Comparison of ENCODE assay signal across 8 cellular contexts in the genomic region with DNA sequence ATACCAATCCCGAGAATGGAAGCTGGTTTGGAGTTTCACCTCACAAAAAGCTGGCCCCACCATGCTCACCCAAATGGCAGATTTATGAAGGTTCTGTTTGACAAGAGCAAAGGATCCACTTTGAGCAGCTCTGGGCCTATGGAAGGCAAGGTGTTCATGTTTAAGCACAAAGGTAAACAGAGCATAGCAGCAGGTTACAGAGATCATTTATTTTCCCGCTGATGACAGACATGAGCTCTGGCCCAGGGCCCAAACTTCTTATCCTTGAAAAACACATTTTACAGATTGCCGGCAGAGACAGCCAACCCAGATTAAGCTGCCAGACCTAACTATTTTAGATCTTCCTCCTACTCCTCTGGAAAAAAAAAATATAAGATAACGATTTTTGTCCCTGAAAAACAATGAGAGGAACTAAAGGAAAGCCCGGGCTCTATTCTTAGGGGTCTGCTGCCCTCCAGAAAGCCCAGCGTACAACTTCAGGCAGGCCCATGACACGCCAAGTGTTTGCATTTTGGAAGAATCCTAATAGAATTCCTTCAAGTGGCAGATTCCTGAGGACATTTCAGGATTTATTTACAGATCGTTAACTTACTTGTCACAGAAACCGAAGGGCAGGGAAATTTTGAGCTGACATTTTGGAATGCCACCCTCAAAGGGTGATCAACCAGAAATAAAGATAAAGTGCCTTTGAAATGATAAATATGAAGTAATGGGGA. TPM values are rescaled to one million over a fixed set of nuclear protein-coding genes. Genes with fewer than 3 reads are reported as not detected.
DNase-seq lines count a peak whose midpoint lies in the region; ATAC-seq, FAIRE-seq and TF ChIP-seq lines count a peak whose summit lies in the region.

No MANE protein-coding gene starts in this region.

- ATAC-seq in Right ventricle myocardium superior (ENCODE audit: poor library complexity) = peak; percentile 17
- no peak for ATAC-seq in GM19463 (IDR thresholded peaks at IDR 0.05; ENCODE audit: unreplicated experiment)

- no peaks in the 10 kb centered on the region for H3K27me3 Mint-ChIP-seq in neural crest cell (ENCODE audit: low read depth)

- H3K36me3 Mint-ChIP-seq in neural crest cell (ENCODE audit: low read depth) = no peaks in the 10 kb centered on the region

- DNase-seq in Right ventricle myocardium superior (peak; percentile 50), cardiac septum (ENCODE audit: low spot score) (no peak), NCI-H446 treated with DMSO at 0.1 percent for 48 hours (lab: John Stamatoyannopoulos, UW) (peak; percentile 46), cerebellar cortex (ENCODE audit: low spot score) (peak; percentile 79), neural crest cell (ENCODE audit: low read depth, low spot score) (no peak), HTR-8/SVneo (ENCODE audit: insufficient read length, low spot score) (no peak)
- DNase-seq in activated CD8-positive, alpha-beta memory T cell treated with anti-CD3 and anti-CD28 coated beads, Interleukin-2, amount 50 U/mL, for 48 hours = no peak

- peak overlapping the region; percentile 23 for H3K27ac Mint-ChIP-seq in neural crest cell (ENCODE audit: unreplicated experiment)

- H3K4me3 Mint-ChIP-seq in neural crest cell = no peak overlapping the region

- intact Hi-C loops in Right ventricle myocardium superior (cut with DNase I) (no loop called here), cardiac septum (cut with DNase I) (no loop called here)

- H3K4me1 Mint-ChIP-seq in neural crest cell = peaks cover 5% of the 10 kb centered on the region

- TF ChIP-seq CTCF in neural crest cell (conservative IDR thresholded peaks at IDR 0.05) = no peak

- FAIRE-seq in HTR-8/SVneo (lab: Jason Lieb, UNC) = no peak

- no peaks in the 10 kb centered on the region for H3K9me3 Mint-ChIP-seq in neural crest cell

RNA-seq across cellular contexts. Expression of a gene that starts 40.0 kb away (rescaled TPM):
- total RNA-seq in Right ventricle myocardium superior = 88.8 TPM
- 58.3 TPM for total RNA-seq in cardiac septum
- 39.4 and 42.2 TPM in 2 replicates for total RNA-seq in neural crest cell

Comparison
In these comparisons a context has a peak if more than half of its experiments do, and no peak if none do; other contexts are left out.
1. DNase-seq: peak in Right ventricle myocardium superior (single experiment), NCI-H446 treated with DMSO at 0.1 percent for 48 hours (single experiment) and cerebellar cortex (single experiment); none in cardiac septum (single experiment), neural crest cell (single experiment), HTR-8/SVneo (single experiment) and activated CD8-positive, alpha-beta memory T cell treated with anti-CD3 and anti-CD28 coated beads, Interleukin-2, amount 50 U/mL, for 48 hours (single experiment).